ENCODE assay signal across 1 cellular context in the genomic region with DNA sequence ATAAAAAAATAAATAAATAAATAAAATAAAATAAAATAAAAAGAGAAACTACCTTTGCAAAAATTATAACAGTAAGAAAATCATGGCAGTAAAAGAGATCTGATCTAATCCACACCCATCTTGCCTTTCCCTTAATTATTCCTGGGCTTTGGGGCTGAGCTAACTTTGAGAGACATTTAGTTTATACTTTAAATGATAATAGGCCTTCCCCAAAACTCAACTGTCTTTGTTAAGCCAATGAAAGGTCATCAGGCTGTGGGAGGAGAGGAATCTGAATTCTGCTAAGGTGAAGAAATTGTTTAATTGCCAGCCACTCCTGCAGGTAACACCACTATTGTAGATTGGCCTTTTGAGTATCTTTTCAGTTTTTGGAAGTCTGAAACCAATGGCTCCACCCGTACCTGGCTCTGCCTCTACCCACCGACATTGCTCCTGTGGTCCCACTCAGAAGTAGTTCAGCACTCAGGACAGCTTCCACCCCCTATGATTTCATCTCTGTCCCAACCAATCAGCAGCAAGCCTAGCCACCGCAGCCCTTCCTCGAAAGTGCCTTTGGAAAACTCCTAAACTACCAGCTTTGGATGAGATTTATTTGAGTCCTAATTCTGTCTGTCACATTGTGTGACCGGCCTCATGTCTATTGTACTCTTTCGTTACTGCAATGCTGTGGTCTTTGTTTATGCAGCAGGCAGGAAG.
TF ChIP-seq lines count a peak whose summit lies in the region.

No MANE protein-coding gene starts in this region.

TF ChIP-seq in HEK293, 187 proteins besides CTCF, POLR2A, EP300 and RAD21:
- TF ChIP-seq, protein P1, sequence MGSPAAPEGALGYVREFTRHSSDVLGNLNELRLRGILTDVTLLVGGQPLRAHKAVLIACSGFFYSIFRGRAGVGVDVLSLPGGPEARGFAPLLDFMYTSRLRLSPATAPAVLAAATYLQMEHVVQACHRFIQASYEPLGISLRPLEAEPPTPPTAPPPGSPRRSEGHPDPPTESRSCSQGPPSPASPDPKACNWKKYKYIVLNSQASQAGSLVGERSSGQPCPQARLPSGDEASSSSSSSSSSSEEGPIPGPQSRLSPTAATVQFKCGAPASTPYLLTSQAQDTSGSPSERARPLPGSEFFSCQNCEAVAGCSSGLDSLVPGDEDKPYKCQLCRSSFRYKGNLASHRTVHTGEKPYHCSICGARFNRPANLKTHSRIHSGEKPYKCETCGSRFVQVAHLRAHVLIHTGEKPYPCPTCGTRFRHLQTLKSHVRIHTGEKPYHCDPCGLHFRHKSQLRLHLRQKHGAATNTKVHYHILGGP (tag by site-specific recombination; IDR thresholded peaks at IDR 0.05) = peak; percentile 96
- TF ChIP-seq SP7 (tag by site-specific recombination; IDR thresholded peaks at IDR 0.05) = peak; percentile 37; the same call in 1 of the 2 replicates
- no peak for TF ChIP-seq ZNF398 (tag by site-specific recombination; IDR thresholded peaks at IDR 0.05)
- no peak for TF ChIP-seq ZNF223 (tag by site-specific recombination; IDR thresholded peaks at IDR 0.05)
- TF ChIP-seq EGR2 (tag by site-specific recombination; IDR thresholded peaks at IDR 0.05; ENCODE audit: low read depth) = no peak
- TF ChIP-seq ZNF184 (tag by site-specific recombination; IDR thresholded peaks at IDR 0.05) = no peak
- no peak for TF ChIP-seq ZNF341 (tag by site-specific recombination; IDR thresholded peaks at IDR 0.05; ENCODE audit: low read depth)
- TF ChIP-seq, protein P2, sequence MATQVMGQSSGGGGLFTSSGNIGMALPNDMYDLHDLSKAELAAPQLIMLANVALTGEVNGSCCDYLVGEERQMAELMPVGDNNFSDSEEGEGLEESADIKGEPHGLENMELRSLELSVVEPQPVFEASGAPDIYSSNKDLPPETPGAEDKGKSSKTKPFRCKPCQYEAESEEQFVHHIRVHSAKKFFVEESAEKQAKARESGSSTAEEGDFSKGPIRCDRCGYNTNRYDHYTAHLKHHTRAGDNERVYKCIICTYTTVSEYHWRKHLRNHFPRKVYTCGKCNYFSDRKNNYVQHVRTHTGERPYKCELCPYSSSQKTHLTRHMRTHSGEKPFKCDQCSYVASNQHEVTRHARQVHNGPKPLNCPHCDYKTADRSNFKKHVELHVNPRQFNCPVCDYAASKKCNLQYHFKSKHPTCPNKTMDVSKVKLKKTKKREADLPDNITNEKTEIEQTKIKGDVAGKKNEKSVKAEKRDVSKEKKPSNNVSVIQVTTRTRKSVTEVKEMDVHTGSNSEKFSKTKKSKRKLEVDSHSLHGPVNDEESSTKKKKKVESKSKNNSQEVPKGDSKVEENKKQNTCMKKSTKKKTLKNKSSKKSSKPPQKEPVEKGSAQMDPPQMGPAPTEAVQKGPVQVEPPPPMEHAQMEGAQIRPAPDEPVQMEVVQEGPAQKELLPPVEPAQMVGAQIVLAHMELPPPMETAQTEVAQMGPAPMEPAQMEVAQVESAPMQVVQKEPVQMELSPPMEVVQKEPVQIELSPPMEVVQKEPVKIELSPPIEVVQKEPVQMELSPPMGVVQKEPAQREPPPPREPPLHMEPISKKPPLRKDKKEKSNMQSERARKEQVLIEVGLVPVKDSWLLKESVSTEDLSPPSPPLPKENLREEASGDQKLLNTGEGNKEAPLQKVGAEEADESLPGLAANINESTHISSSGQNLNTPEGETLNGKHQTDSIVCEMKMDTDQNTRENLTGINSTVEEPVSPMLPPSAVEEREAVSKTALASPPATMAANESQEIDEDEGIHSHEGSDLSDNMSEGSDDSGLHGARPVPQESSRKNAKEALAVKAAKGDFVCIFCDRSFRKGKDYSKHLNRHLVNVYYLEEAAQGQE (tag by site-specific recombination; IDR thresholded peaks at IDR 0.05) = peak; percentile 91
- no peak for TF ChIP-seq ZNF555 (tag by site-specific recombination; conservative IDR thresholded peaks at IDR 0.05)
- no peak for TF ChIP-seq ZBTB26 (tag by site-specific recombination; optimal IDR thresholded peaks at IDR 0.05)
- TF ChIP-seq, protein P3, sequence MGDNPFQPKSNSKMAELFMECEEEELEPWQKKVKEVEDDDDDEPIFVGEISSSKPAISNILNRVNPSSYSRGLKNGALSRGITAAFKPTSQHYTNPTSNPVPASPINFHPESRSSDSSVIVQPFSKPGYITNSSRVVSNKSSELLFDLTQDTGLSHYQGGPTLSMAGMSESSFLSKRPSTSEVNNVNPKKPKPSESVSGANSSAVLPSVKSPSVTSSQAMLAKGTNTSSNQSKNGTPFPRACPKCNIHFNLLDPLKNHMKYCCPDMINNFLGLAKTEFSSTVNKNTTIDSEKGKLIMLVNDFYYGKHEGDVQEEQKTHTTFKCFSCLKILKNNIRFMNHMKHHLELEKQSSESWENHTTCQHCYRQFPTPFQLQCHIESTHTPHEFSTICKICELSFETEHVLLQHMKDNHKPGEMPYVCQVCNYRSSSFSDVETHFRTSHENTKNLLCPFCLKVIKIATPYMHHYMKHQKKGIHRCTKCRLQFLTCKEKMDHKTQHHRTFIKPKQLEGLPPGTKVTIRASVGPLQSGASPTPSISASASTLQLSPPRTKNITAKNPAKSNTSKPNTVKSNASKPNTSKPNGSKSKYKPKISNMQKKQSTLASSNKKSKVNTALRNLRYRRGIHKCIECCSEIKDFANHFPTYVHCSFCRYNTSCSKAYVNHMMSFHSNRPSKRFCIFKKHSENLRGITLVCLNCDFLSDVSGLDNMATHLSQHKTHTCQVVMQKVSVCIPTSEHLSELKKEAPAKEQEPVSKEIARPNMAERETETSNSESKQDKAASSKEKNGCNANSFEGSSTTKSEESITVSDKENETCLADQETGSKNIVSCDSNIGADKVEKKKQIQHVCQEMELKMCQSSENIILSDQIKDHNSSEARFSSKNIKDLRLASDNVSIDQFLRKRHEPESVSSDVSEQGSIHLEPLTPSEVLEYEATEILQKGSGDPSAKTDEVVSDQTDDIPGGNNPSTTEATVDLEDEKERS (tag by site-specific recombination; IDR thresholded peaks at IDR 0.05) = no peak
- TF ChIP-seq ZNF221 (tag by site-specific recombination; IDR thresholded peaks at IDR 0.05; ENCODE audit: borderline replicate concordance) = no peak
- peak; percentile 49; the same call in 1 of the 2 replicates for TF ChIP-seq ZNF335 (tag by site-specific recombination; conservative IDR thresholded peaks at IDR 0.05)
- TF ChIP-seq PRDM10 (tag by site-specific recombination; IDR thresholded peaks at IDR 0.05) = no peak
- TF ChIP-seq ZNF239 (tag by site-specific recombination; IDR thresholded peaks at IDR 0.05) = no peak
